Comparison of ENCODE assay signal across 1 cellular context in genomic region chr20:64032706-64033624, GRCh38.
TF ChIP-seq lines count a peak whose summit lies in the region.

No MANE protein-coding gene starts in this region.

TF ChIP-seq in HepG2, 621 proteins besides CTCF, POLR2A, EP300 and RAD21:
- no peak for TF ChIP-seq SRY (CRISPR knock-in tag; IDR thresholded peaks at IDR 0.05)
- no peak for TF ChIP-seq GTF3A (CRISPR knock-in tag; conservative IDR thresholded peaks at IDR 0.05)
- peak; percentile 14; the same call in 1 of the 2 replicates for TF ChIP-seq ZNF687 (CRISPR knock-in tag; IDR thresholded peaks at IDR 0.05)
- no peak for TF ChIP-seq SRSF4 (IDR thresholded peaks at IDR 0.05; ENCODE audit: low read depth, low read length, poor library complexity, severe bottlenecking)
- no peak for TF ChIP-seq ZNF138 (CRISPR knock-in tag; IDR thresholded peaks at IDR 0.05; ENCODE audit: low read depth)
- 0 out of 2 replicates have a peak, but pooled peaks have one; percentile 22 for TF ChIP-seq MTA1 (CRISPR knock-in tag; IDR thresholded peaks at IDR 0.05; ENCODE audit: borderline replicate concordance)
- TF ChIP-seq CERS6 (CRISPR knock-in tag; IDR thresholded peaks at IDR 0.05), result no peak
- no peak for TF ChIP-seq NFE2 (CRISPR knock-in tag; IDR thresholded peaks at IDR 0.05)
- 0 out of 2 replicates have a peak, but pooled peaks have one; percentile 25 for TF ChIP-seq NRL (CRISPR knock-in tag; IDR thresholded peaks at IDR 0.05; ENCODE audit: borderline replicate concordance)
- peak; percentile 82 for TF ChIP-seq AGO2 (optimal IDR thresholded peaks at IDR 0.05; ENCODE audit: low read depth, low read length)
- TF ChIP-seq GABPB1 (CRISPR knock-in tag; IDR thresholded peaks at IDR 0.05), result peak; percentile 13; the same call in 1 of the 2 replicates
- TF ChIP-seq KMT2B (CRISPR knock-in tag; IDR thresholded peaks at IDR 0.05), result no peak
- 0 out of 2 replicates have a peak, but pooled peaks have one; percentile 25 for TF ChIP-seq PHF8 (CRISPR knock-in tag; IDR thresholded peaks at IDR 0.05)
- no peak for TF ChIP-seq ZNF513 (CRISPR knock-in tag; conservative IDR thresholded peaks at IDR 0.05)
- TF ChIP-seq ZNF780A (CRISPR knock-in tag; IDR thresholded peaks at IDR 0.05), result no peak
- peak; percentile 67 for TF ChIP-seq RBM22 (optimal IDR thresholded peaks at IDR 0.05; ENCODE audit: low read length)
- no peak for TF ChIP-seq SRSF1 (optimal IDR thresholded peaks at IDR 0.05; ENCODE audit: low read depth, low read length)
- no peak for TF ChIP-seq PAX8 (CRISPR knock-in tag; IDR thresholded peaks at IDR 0.05; ENCODE audit: borderline replicate concordance)
